ENCODE assay signal across 8 cellular contexts in the genomic region with DNA sequence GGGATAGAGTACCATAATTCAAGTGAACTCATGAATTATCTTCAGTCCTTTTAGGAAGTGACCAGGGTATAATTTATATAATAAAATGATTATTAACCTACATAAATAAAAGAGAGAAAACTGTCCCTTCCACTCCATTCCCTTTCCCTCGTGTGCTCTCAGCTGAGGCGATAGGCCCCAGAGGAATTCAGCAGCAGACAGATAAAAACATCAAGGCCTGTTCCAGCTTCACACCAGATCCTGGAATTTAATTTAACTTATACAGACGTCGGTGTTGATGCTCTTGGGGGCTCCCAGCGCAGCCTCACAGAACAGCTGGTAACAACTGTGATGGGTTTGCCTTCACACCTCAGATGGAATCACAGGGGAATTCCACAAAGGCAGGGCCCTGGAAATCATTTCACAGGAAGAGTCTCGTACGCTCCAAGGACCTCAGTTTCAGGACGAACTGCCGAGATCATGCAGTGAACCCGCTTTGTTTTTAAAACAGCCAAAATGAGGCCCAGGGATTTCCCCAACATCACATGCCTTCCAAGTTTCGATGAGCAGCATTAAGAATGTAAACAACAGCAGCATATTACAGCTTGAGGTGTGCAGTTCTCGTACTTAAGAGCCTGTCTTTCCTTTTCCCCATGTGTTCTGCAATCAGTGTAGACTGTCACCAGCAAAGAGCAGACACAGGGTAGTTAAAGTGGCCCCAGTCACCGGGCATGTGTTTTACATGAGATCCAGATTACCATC.
DNase-seq lines count a peak whose midpoint lies in the region; ATAC-seq, FAIRE-seq and TF ChIP-seq lines count a peak whose summit lies in the region.

No MANE protein-coding gene starts in this region.

- peak; percentile 56 to 94 for TF ChIP-seq EP300 in GM12878 (IDR thresholded peaks at IDR 0.05; ENCODE audit: borderline replicate concordance in 1 of 2, control insufficient read depth in 1 of 2, low read depth in 2 of 2, low read length in 2 of 2)

- H3K27ac ChIP-seq in cardiac muscle cell (no peak overlapping the region), right cardiac atrium (ENCODE audit: low read length) (no peak overlapping the region), GM12878 (ENCODE audit: control insufficient read depth, insufficient read depth) (peak overlapping the region; percentile 37), parathyroid adenoma (no peak overlapping the region), A673 (ENCODE audit: low read depth, low read length, poor library complexity, severe bottlenecking) (no peak overlapping the region)

- no peak for TF ChIP-seq CTCF in cardiac muscle cell (IDR thresholded peaks at IDR 0.05; ENCODE audit: low read depth, low read length)
- no peak for TF ChIP-seq CTCF in GM12878 (IDR thresholded peaks at IDR 0.05 in 2 of 3, conservative IDR thresholded peaks at IDR 0.05 in 1 of 3; ENCODE audit: control insufficient read depth in 2 of 3, extremely low read depth in 1 of 3, insufficient read depth in 1 of 3, low read depth in 3 of 3, low read length in 3 of 3)
- TF ChIP-seq CTCF in parathyroid adenoma (IDR thresholded peaks at IDR 0.05) = no peak
- no peak for TF ChIP-seq CTCF in A673 (conservative IDR thresholded peaks at IDR 0.05; ENCODE audit: low read depth, low read length)

- peak overlapping the region; percentile 72 for H2AFZ ChIP-seq in GM12878 (ENCODE audit: control insufficient read depth, low read depth, low read length)
- H2AFZ ChIP-seq in parathyroid adenoma = peak overlapping the region; percentile 56

- H3K4me1 Mint-ChIP-seq in activated naive CD8-positive, alpha-beta T cell treated with anti-CD3 and anti-CD28 coated beads, Interleukin-2, amount 50 U/mL, for 24 hours = no peaks in the 10 kb centered on the region

- intact Hi-C loops in right cardiac atrium (cut with DNase I) (no loop called here), GM12878 (cut with micrococcal nuclease; ENCODE audit: unreplicated experiment) (loop anchor here (5.0 kb wide), 1 partner anchor 232 kb away; no protein-coding TSS in a partner anchor), A673 (cut with micrococcal nuclease; ENCODE audit: unreplicated experiment) (no loop called here)

- FAIRE-seq in GM12878 (lab: Jason Lieb, UNC) = peak; percentile 97

- H3K4me1 ChIP-seq in cardiac muscle cell (ENCODE audit: low read depth) = peaks cover 10% of the 10 kb centered on the region
- H3K4me1 ChIP-seq in right cardiac atrium (ENCODE audit: control insufficient read depth, insufficient read depth, low read length) = no peaks in the 10 kb centered on the region
- peaks cover 11% of the 10 kb centered on the region for H3K4me1 ChIP-seq in GM12878 (ENCODE audit: control insufficient read depth, insufficient read depth, low read length)
- no peaks in the 10 kb centered on the region for H3K4me1 ChIP-seq in parathyroid adenoma
- no peaks in the 10 kb centered on the region for H3K4me1 ChIP-seq in HAP-1
- no peaks in the 10 kb centered on the region for H3K4me1 ChIP-seq in A673 (ENCODE audit: insufficient read depth, low read length, poor library complexity, severe bottlenecking)

- H3K36me3 ChIP-seq in cardiac muscle cell (no peaks in the 10 kb centered on the region), GM12878 (ENCODE audit: control insufficient read depth in 2 of 2, insufficient read depth in 2 of 2, low read length in 1 of 2) (no peaks in the 10 kb centered on the region), parathyroid adenoma (ENCODE audit: control insufficient read depth, insufficient read depth, low read length) (no peaks in the 10 kb centered on the region), HAP-1 (replicated peaks) (no peaks in the 10 kb centered on the region), A673 (ENCODE audit: insufficient read depth, low read length, poor library complexity, severe bottlenecking) (no peaks in the 10 kb centered on the region)

- peak; percentile 35 to 44 for DNase-seq in cardiac muscle cell (ENCODE audit: low read depth in 1 of 2, low spot score in 1 of 2)
- no peak for DNase-seq in right cardiac atrium
- peak; percentile 90 for DNase-seq in GM12878 (ENCODE audit: low read depth, low spot score)
- DNase-seq in activated naive CD8-positive, alpha-beta T cell treated with anti-CD3 and anti-CD28 coated beads, Interleukin-2, amount 50 U/mL, for 24 hours = no peak
- no peak for DNase-seq in HAP-1 (ENCODE audit: low spot score in 2 of 2)
- DNase-seq in A673 (ENCODE audit: low spot score) = no peak

- H3K79me2 ChIP-seq in GM12878 (ENCODE audit: control insufficient read depth, insufficient read depth, low read length) (no peaks in the 10 kb centered on the region), parathyroid adenoma (no peaks in the 10 kb centered on the region)

- H3K27ac Mint-ChIP-seq in activated naive CD8-positive, alpha-beta T cell treated with anti-CD3 and anti-CD28 coated beads, Interleukin-2, amount 50 U/mL, for 24 hours = no peak overlapping the region

- H3K4me3 Mint-ChIP-seq in activated naive CD8-positive, alpha-beta T cell treated with anti-CD3 and anti-CD28 coated beads, Interleukin-2, amount 50 U/mL, for 24 hours = no peak overlapping the region

- RAD21 ChIA-PET in GM12878 (lab: Charles Lee; ENCODE audit: unreplicated experiment) = interaction anchor here (0.8 to 2.5 kb wide), 14 partner anchors 9 to 408 kb away, joined by 3 to 9 read pairs (median 4); no protein-coding TSS in a partner anchor

- H3K9me3 ChIP-seq in cardiac muscle cell (ENCODE audit: low read depth) (no peaks in the 10 kb centered on the region), right cardiac atrium (ENCODE audit: control insufficient read depth, low read length) (no peaks in the 10 kb centered on the region), GM12878 (replicated peaks; ENCODE audit: control insufficient read depth, insufficient read depth, low read length) (no peaks in the 10 kb centered on the region), parathyroid adenoma (ENCODE audit: control insufficient read depth, low read length) (no peaks in the 10 kb centered on the region), HAP-1 (no peaks in the 10 kb centered on the region), A673 (ENCODE audit: low read depth, low read length, poor library complexity, severe bottlenecking) (no peaks in the 10 kb centered on the region)

- H3K9ac ChIP-seq in GM12878 (ENCODE audit: control insufficient read depth, insufficient read depth, low read length) (no peak overlapping the region; the same call in 1 of the 2 replicates), parathyroid adenoma (no peak overlapping the region)

- CTCF ChIA-PET in GM12878 (lab: Yijun Ruan, JAX) = interaction anchor here (1.3 to 3.3 kb wide), 4 partner anchors 10 to 231 kb away, joined by 4 to 13 read pairs (median 7); no protein-coding TSS in a partner anchor
- CTCF ChIA-PET in A673 (lab: Charles Lee) = no interaction called here

- ATAC-seq in right cardiac atrium = no peak
- ATAC-seq in HG03025 (IDR thresholded peaks at IDR 0.05; ENCODE audit: low FRiP score, unreplicated experiment) = peak; percentile 76
- ATAC-seq in GM12878 = peak; percentile 95
- no peak for ATAC-seq in activated naive CD8-positive, alpha-beta T cell treated with anti-CD3 and anti-CD28 coated beads, Interleukin-2, amount 50 U/mL, for 24 hours

- H3K4me3 ChIP-seq in cardiac muscle cell (no peak overlapping the region), right cardiac atrium (ENCODE audit: low read length) (no peak overlapping the region), GM12878 (no peak overlapping the region), parathyroid adenoma (ENCODE audit: low read depth, low read length) (no peak overlapping the region), HAP-1 (no peak overlapping the region), A673 (ENCODE audit: low read depth, low read length, poor library complexity, severe bottlenecking) (no peak overlapping the region)

- H3K27me3 ChIP-seq in cardiac muscle cell = no peaks in the 10 kb centered on the region
- H3K27me3 ChIP-seq in right cardiac atrium (ENCODE audit: control insufficient read depth, insufficient read depth) = no peaks in the 10 kb centered on the region
- H3K27me3 ChIP-seq in GM12878 (replicated peaks in 1 of 2; ENCODE audit: control insufficient read depth in 2 of 2, insufficient read depth in 2 of 2, low read length in 1 of 2) = no peaks in the 10 kb centered on the region; a peak in 1 of 4 replicates
- H3K27me3 ChIP-seq in parathyroid adenoma (ENCODE audit: control insufficient read depth, insufficient read depth, low read length) = no peaks in the 10 kb centered on the region
- peaks cover 2% of the 10 kb centered on the region for H3K27me3 ChIP-seq in HAP-1 (ENCODE audit: low read depth)
- H3K27me3 ChIP-seq in A673 (replicated peaks; ENCODE audit: insufficient read depth, low read depth, low read length, poor library complexity) = peaks cover 9% of the 10 kb centered on the region

- no peaks in the 10 kb centered on the region for H3K36me3 Mint-ChIP-seq in activated naive CD8-positive, alpha-beta T cell treated with anti-CD3 and anti-CD28 coated beads, Interleukin-2, amount 50 U/mL, for 24 hours (ENCODE audit: low read depth)

- peaks cover 7% of the 10 kb centered on the region for H3K27me3 Mint-ChIP-seq in activated naive CD8-positive, alpha-beta T cell treated with anti-CD3 and anti-CD28 coated beads, Interleukin-2, amount 50 U/mL, for 24 hours

- no peaks in the 10 kb centered on the region for H4K20me1 ChIP-seq in GM12878 (ENCODE audit: control insufficient read depth, insufficient read depth)

- TF ChIP-seq POLR2A in GM12878 (IDR thresholded peaks at IDR 0.05; ENCODE audit: low read depth, low read length) = no peak

- POLR2A ChIA-PET in GM12878 (lab: Charles Lee) (interaction anchor here (1.4 kb wide), 1 partner anchor 92 kb away, joined by 3 read pairs; no protein-coding TSS in a partner anchor), A673 (lab: Charles Lee; ENCODE audit: low non-redundant PET) (no interaction called here)

- in situ Hi-C loops in GM12878 (cut with MboI) (no loop called here), HAP-1 (cut with MboI; ENCODE audit: low sequenced_read_pairs) (no loop called here)

- BruUV-seq in GM12878 (replicated peaks; lab: Mats Ljungman, UMichigan) (no TSS peak), A673 (replicated peaks; lab: Mats Ljungman, UMichigan) (no TSS peak)

- SMC1A ChIA-PET in GM12878 (lab: Charles Lee; ENCODE audit: uncharacterized antibody, unreplicated experiment) = interaction anchor here (0.6 to 3.9 kb wide), 11 partner anchors 11 to 402 kb away, joined by 3 to 30 read pairs (median 3); no protein-coding TSS in a partner anchor

- H3K4me2 ChIP-seq in GM12878 (ENCODE audit: control insufficient read depth, insufficient read depth) (peak overlapping the region; percentile 85), parathyroid adenoma (ENCODE audit: low read length) (no peak overlapping the region)

- TF ChIP-seq RAD21 in GM12878 (IDR thresholded peaks at IDR 0.05; ENCODE audit: insufficient read depth, low read depth, low read length) = no peak

- no peaks in the 10 kb centered on the region for H3K9me3 Mint-ChIP-seq in activated naive CD8-positive, alpha-beta T cell treated with anti-CD3 and anti-CD28 coated beads, Interleukin-2, amount 50 U/mL, for 24 hours

- 32% methylated on average over 13 of the region's 13 CpGs for WGBS in right cardiac atrium
- WGBS in GM12878 (ENCODE audit: insufficient coverage, insufficient replicate concordance, low lambda C conversion rate, missing lambda C conversion rate) = 22% methylated on average over 13 of the region's 13 CpGs

TF ChIP-seq in GM12878, 131 proteins besides CTCF, POLR2A, EP300 and RAD21 (continues in another document):
- TF ChIP-seq TCF3 (IDR thresholded peaks at IDR 0.05; ENCODE audit: borderline replicate concordance, insufficient read depth, low read depth, low read length) = peak; percentile 75; the same call in 1 of the 2 replicates

Comparison
In these comparisons a context has a peak if more than half of its experiments do, and no peak if none do; other contexts are left out.
1. DNase-seq: peak in cardiac muscle cell (2 of 2) and GM12878 (single experiment); none in right cardiac atrium (0 of 3), activated naive CD8-positive, alpha-beta T cell treated with anti-CD3 and anti-CD28 coated beads, Interleukin-2, amount 50 U/mL, for 24 hours (single experiment), HAP-1 (0 of 2) and A673 (single experiment).
2. ATAC-seq: peak in HG03025 (single experiment) and GM12878 (single experiment); none in right cardiac atrium (0 of 2) and activated naive CD8-positive, alpha-beta T cell treated with anti-CD3 and anti-CD28 coated beads, Interleukin-2, amount 50 U/mL, for 24 hours (single experiment).